ENCODE assay signal across 11 cellular contexts in the genomic region with DNA sequence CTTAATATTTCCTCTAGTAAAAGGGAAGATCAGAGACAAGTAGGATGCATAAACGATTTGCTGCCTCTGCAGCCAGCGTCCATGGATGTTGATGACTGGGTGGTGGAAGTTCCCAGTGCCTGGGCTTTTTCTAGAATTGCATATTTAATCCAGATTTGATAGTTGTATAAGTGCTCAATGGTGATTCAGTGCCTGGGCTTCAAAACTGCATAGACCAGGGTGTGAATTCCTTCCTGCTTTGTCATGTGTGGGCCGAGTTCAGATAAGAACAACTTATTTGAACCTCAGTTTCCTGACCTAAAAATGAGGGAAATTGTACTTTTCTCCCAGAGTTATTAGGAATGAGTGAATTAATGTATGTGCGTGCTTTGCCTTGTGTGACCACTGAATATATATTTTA.
DNase-seq lines count a peak whose midpoint lies in the region; ATAC-seq and TF ChIP-seq lines count a peak whose summit lies in the region.
"Had no signal": no experiment of that assay in that cellular context is flagged by ENCODE, and none has a peak within 500 bp of the region (broad histone marks: within the 10 kb centered on the region; RNA-seq: fewer than 3 reads in every experiment).

No MANE protein-coding gene starts in this region.

- WGBS in aorta, 2 donors: 18 to 20% methylated on average over 4 of the region's 4 CpGs
- WGBS in tibial nerve, 2 donors: 33 to 35% methylated on average over 4 of the region's 4 CpGs

- H3K27ac ChIP-seq in right atrium auricular region: peak overlapping the region; percentile 81 to 89
- H3K27ac ChIP-seq in aorta (ENCODE audit: low read depth in 1 of 2, low read length in 2 of 2): peak overlapping the region in 1 of 2 donors; percentile 69
- H3K27ac ChIP-seq in tibial nerve: no peak overlapping the region
- H3K27ac ChIP-seq: lower lobe of right lung had no signal

- H3K4me1 ChIP-seq in right atrium auricular region: peaks cover 0 to 78% of the 10 kb centered on the region in 2 donors
- H3K4me1 ChIP-seq in aorta (ENCODE audit: control insufficient read depth in 1 of 2, insufficient read depth in 2 of 2, low read length in 2 of 2): peaks cover 8% of the 10 kb centered on the region in 2 donors
- H3K4me1 ChIP-seq in tibial nerve: peaks cover 0 to 70% (median 15%) of the 10 kb centered on the region in 4 donors

- no peak for TF ChIP-seq POLR2A in tibial nerve (IDR thresholded peaks at IDR 0.05)

- TF ChIP-seq EP300 in tibial nerve (IDR thresholded peaks at IDR 0.05): no peak

- no peak for TF ChIP-seq CTCF in right atrium auricular region (IDR thresholded peaks at IDR 0.05)
- TF ChIP-seq CTCF in tibial nerve (IDR thresholded peaks at IDR 0.05): no peak

- no peaks in the 10 kb centered on the region for H3K27me3 ChIP-seq in right atrium auricular region
- no peaks in the 10 kb centered on the region for H3K27me3 ChIP-seq in aorta (ENCODE audit: control insufficient read depth in 1 of 2, insufficient read depth in 2 of 2, low read length in 1 of 2)
- H3K27me3 ChIP-seq in tibial nerve: no peaks in the 10 kb centered on the region
- H3K27me3 ChIP-seq: upper lobe of left lung had no signal

- H3K4me3 ChIP-seq in right atrium auricular region: no peak overlapping the region
- no peak overlapping the region for H3K4me3 ChIP-seq in aorta (ENCODE audit: low read length in 2 of 2)
- H3K4me3 ChIP-seq in tibial nerve: no peak overlapping the region
- H3K4me3 ChIP-seq: lower lobe of right lung, upper lobe of left lung had no signal

- H3K36me3 ChIP-seq in right atrium auricular region (no peaks in the 10 kb centered on the region), aorta (ENCODE audit: control insufficient read depth in 1 of 2, insufficient read depth in 2 of 2, low read length in 1 of 2) (no peaks in the 10 kb centered on the region), tibial nerve (no peaks in the 10 kb centered on the region)
- H3K36me3 ChIP-seq: lower lobe of right lung, upper lobe of left lung had no signal

- H3K9me3 ChIP-seq in right atrium auricular region: no peaks in the 10 kb centered on the region
- no peaks in the 10 kb centered on the region for H3K9me3 ChIP-seq in aorta (ENCODE audit: control insufficient read depth, low read length)
- H3K9me3 ChIP-seq in tibial nerve: no peaks in the 10 kb centered on the region
- H3K9me3 ChIP-seq: lower lobe of right lung, upper lobe of left lung had no signal

- ATAC-seq in aorta (ENCODE audit: low FRiP score): peak; percentile 34

- DNase-seq in right atrium auricular region (ENCODE audit: low spot score): peak; percentile 69
- DNase-seq in cardiac septum (ENCODE audit: low spot score): no peak
- DNase-seq in dedifferentiated amniotic fluid mesenchymal stem cell (ENCODE audit: extremely low spot score): peak; percentile 73
- peak; percentile 81 to 88 for DNase-seq in lung microvascular endothelial cell (ENCODE audit: low read depth in 2 of 2)
- no peak for DNase-seq in aorta
- DNase-seq in activated T-cell treated with anti-CD3 and anti-CD28 coated beads for 4 hours: no peak
- no peak for DNase-seq in NOMO-1 treated with dmso at 0.1 percent for 144 hours (lab: John Stamatoyannopoulos, UW; ENCODE audit: unreplicated experiment)
- DNase-seq in tibial nerve (ENCODE audit: low spot score in 2 of 2): no peak
- DNase-seq: cortex of kidney, lower lobe of right lung, upper lobe of left lung had no signal

- intact Hi-C loops in cardiac septum (cut with DNase I): no loop called here
- intact Hi-C loops in aorta (cut with DNase I): no loop called here

Comparison
In these comparisons a context has a peak if more than half of its experiments do, and no peak if none do; other contexts are left out.
1. DNase-seq: peak in right atrium auricular region (single experiment), dedifferentiated amniotic fluid mesenchymal stem cell (single experiment) and lung microvascular endothelial cell (2 of 2); none in cardiac septum (single experiment), aorta (0 of 2), activated T-cell treated with anti-CD3 and anti-CD28 coated beads for 4 hours (single experiment), NOMO-1 treated with dmso at 0.1 percent for 144 hours (single experiment) and tibial nerve (0 of 2).
2. H3K27ac ChIP-seq: peak in right atrium auricular region (2 of 2); none in tibial nerve (0 of 4).